19 cellular contexts compared by ENCODE assay signal in the genomic region with DNA sequence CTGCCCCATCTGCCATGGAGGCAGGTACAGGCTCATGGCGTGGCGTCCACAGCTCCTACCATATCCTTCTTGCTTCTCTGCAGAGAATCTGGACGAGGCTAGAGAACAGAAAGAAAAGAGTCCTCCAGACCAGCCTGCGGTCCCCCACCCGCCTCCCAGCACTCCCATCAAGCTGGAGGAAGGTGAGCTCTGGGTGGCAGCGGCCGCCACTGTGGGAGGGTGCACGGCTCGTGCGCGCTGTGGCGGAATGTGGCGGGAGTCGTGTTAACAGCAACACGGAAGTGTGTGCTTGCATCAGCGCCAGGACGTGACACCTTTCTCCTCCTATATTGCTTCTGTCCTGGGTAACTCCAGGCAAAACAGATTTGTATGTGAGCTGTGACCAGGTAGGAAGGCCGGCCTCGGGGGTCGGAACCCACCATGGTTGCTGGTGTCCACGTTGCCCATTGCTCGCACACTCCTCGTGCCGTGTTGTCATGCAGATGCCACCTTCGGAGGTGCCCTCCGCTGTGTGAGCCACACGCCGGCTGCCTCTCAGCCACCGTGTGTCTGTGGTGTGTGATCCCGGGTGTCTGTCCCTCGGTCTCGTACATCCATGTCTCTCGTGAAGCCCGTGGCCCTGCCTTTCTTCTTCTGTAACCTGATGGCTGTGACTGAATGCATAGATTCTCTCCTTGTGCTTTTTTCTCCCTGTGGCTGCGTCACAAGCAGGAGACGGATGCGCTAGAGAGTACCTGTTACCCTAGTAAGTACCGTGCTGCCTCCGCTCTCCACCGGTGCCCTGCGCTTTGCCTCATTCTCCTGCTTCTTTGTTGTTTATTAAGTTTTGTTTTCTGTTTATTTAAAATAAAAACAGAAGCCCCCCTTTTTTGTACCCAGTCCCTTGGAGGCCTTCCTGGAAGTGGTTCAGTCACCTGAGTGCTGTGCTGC. TPM values are rescaled to one million over a fixed set of nuclear protein-coding genes. Genes with fewer than 3 reads are reported as not detected.
DNase-seq lines count a peak whose midpoint lies in the region; ATAC-seq and TF ChIP-seq lines count a peak whose summit lies in the region.
"Had no signal": no experiment of that assay in that cellular context is flagged by ENCODE, and none has a peak within 500 bp of the region (broad histone marks: within the 10 kb centered on the region; RNA-seq: fewer than 3 reads in every experiment).

No MANE protein-coding gene starts in this region.

- no peak overlapping the region for H3K27ac ChIP-seq in CD4-positive, alpha-beta T cell (ENCODE audit: low read depth, low read length)
- H3K27ac ChIP-seq in GM23338 (ENCODE audit: low read depth) = no peak overlapping the region; the same call in 1 of the 2 replicates
- H3K27ac ChIP-seq in SK-N-SH (ENCODE audit: low read depth in 2 of 2, low read length in 1 of 2) = no peak overlapping the region
- H3K27ac ChIP-seq: left lung, SJCRH30, thoracic aorta had no signal

- no peaks in the 10 kb centered on the region for H3K9me3 Mint-ChIP-seq in CD4-positive, alpha-beta T cell
- H3K9me3 Mint-ChIP-seq in GM23338 = peaks cover 23% of the 10 kb centered on the region
- no peaks in the 10 kb centered on the region for H3K9me3 Mint-ChIP-seq in chondrocyte (ENCODE audit: low read depth)
- peaks cover 7% of the 10 kb centered on the region for H3K9me3 Mint-ChIP-seq in nephron progenitor cell
- H3K9me3 Mint-ChIP-seq: activated naive CD4-positive, alpha-beta T cell treated with anti-CD3 and anti-CD28 coated beads, Interleukin-2, amount 10 ng/mL, durations not matched to agents 7 days and 5 days; effector memory CD8-positive, alpha-beta T cell; naive thymus-derived CD4-positive, alpha-beta T cell had no signal

- no peak for DNase-seq in CD4-positive, alpha-beta T cell
- no peak for DNase-seq in GM23338 (ENCODE audit: low spot score)
- peak; percentile 72 for DNase-seq in chondrocyte (ENCODE audit: low spot score)
- DNase-seq in nephron progenitor cell = no peak
- no peak for DNase-seq in DMS 273 treated with DMSO at 0.1 percent for 48 hours (lab: John Stamatoyannopoulos, UW)
- no peak for DNase-seq in stimulated activated CD4-positive, alpha-beta T cell treated with anti-CD3 and anti-CD28 coated beads, Interleukin-1b, Interleukin-23, amount 100 ng/mL, for 48 hours
- DNase-seq in SK-N-SH = no peak
- DNase-seq: activated CD4-positive, alpha-beta T cell treated with anti-CD3 and anti-CD28 coated beads, Interleukin-2, amount 50 U/mL, for 48 hours; effector memory CD8-positive, alpha-beta T cell; naive thymus-derived CD4-positive, alpha-beta T cell; NCI-H1436 treated with DMSO at 0.1 percent for 48 hours; NCI-H345; NK-92 treated with Interleukin-12 subunit alpha and Interleukin-12 subunit beta, amount 100 ng/mL, for 24 hours; SJCRH30 had no signal

- H3K36me3 Mint-ChIP-seq in CD4-positive, alpha-beta T cell (ENCODE audit: low read depth) = peaks cover 76% of the 10 kb centered on the region
- peaks cover 85% of the 10 kb centered on the region for H3K36me3 Mint-ChIP-seq in GM23338 (ENCODE audit: low read depth)
- H3K36me3 Mint-ChIP-seq in chondrocyte (ENCODE audit: low read depth) = peaks cover 34% of the 10 kb centered on the region
- peaks cover 60% of the 10 kb centered on the region for H3K36me3 Mint-ChIP-seq in nephron progenitor cell (ENCODE audit: low read depth)

- no peaks in the 10 kb centered on the region for H3K27me3 Mint-ChIP-seq in CD4-positive, alpha-beta T cell
- H3K27me3 Mint-ChIP-seq in GM23338 (ENCODE audit: insufficient read depth, low read depth, poor library complexity) = peaks cover 13% of the 10 kb centered on the region
- H3K27me3 Mint-ChIP-seq in chondrocyte (ENCODE audit: low read depth) = no peaks in the 10 kb centered on the region
- H3K27me3 Mint-ChIP-seq in nephron progenitor cell (ENCODE audit: low read depth, poor library complexity) = no peaks in the 10 kb centered on the region
- H3K27me3 Mint-ChIP-seq: activated naive CD4-positive, alpha-beta T cell treated with anti-CD3 and anti-CD28 coated beads, Interleukin-2, amount 10 ng/mL, durations not matched to agents 7 days and 5 days; effector memory CD8-positive, alpha-beta T cell; naive thymus-derived CD4-positive, alpha-beta T cell had no signal

- H3K27ac Mint-ChIP-seq in CD4-positive, alpha-beta T cell = peak overlapping the region; percentile 12
- peak overlapping the region; percentile 44; the same call in 1 of the 2 replicates for H3K27ac Mint-ChIP-seq in GM23338
- H3K27ac Mint-ChIP-seq in chondrocyte (ENCODE audit: unreplicated experiment) = no peak overlapping the region
- peak overlapping the region; percentile 42 for H3K27ac Mint-ChIP-seq in nephron progenitor cell
- H3K27ac Mint-ChIP-seq: activated naive CD4-positive, alpha-beta T cell treated with anti-CD3 and anti-CD28 coated beads, Interleukin-2, amount 10 ng/mL, durations not matched to agents 7 days and 5 days; effector memory CD8-positive, alpha-beta T cell had no signal

- H3K36me3 ChIP-seq in GM23338 (ENCODE audit: insufficient read depth) (no peaks in the 10 kb centered on the region; the same call in 1 of the 2 replicates), SK-N-SH (replicated peaks in 1 of 2; ENCODE audit: control insufficient read depth in 1 of 2, insufficient read depth in 2 of 2, low read length in 1 of 2) (peaks cover 26 to 75% of the 10 kb centered on the region in 2 experiments)

- no peak overlapping the region for H3K4me3 Mint-ChIP-seq in CD4-positive, alpha-beta T cell
- H3K4me3 Mint-ChIP-seq in GM23338 = no peak overlapping the region; the same call in 2 of the 3 replicates
- no peak overlapping the region for H3K4me3 Mint-ChIP-seq in chondrocyte (ENCODE audit: unreplicated experiment)
- H3K4me3 Mint-ChIP-seq in nephron progenitor cell = no peak overlapping the region
- H3K4me3 Mint-ChIP-seq: activated naive CD4-positive, alpha-beta T cell treated with anti-CD3 and anti-CD28 coated beads, Interleukin-2, amount 10 ng/mL, durations not matched to agents 7 days and 5 days; effector memory CD8-positive, alpha-beta T cell; naive thymus-derived CD4-positive, alpha-beta T cell had no signal

- H2AFZ ChIP-seq in GM23338 (no peak overlapping the region), SK-N-SH (ENCODE audit: low read depth) (no peak overlapping the region)

- POLR2A ChIA-PET in CD4-positive, alpha-beta T cell (lab: Charles Lee) = no interaction called here
- POLR2A ChIA-PET in SK-N-SH (lab: Yijun Ruan, JAX) = no interaction called here

- peaks cover 30% of the 10 kb centered on the region for H3K4me1 Mint-ChIP-seq in CD4-positive, alpha-beta T cell (ENCODE audit: low read depth)
- H3K4me1 Mint-ChIP-seq in GM23338 (peaks cover 29% of the 10 kb centered on the region), chondrocyte (ENCODE audit: low read depth) (peaks cover 33% of the 10 kb centered on the region), nephron progenitor cell (peaks cover 34% of the 10 kb centered on the region)

- H3K4me2 ChIP-seq in GM23338 (no peak overlapping the region), SK-N-SH (no peak overlapping the region)

- H3K27me3 ChIP-seq in CD4-positive, alpha-beta T cell (ENCODE audit: control insufficient read depth, insufficient read depth, low read length) = no peaks in the 10 kb centered on the region
- H3K27me3 ChIP-seq in GM23338 (ENCODE audit: insufficient read depth) (no peaks in the 10 kb centered on the region), SK-N-SH (ENCODE audit: insufficient read depth) (no peaks in the 10 kb centered on the region)
- H3K27me3 ChIP-seq: breast epithelium, left lung, SJCRH30 had no signal

- no peak for TF ChIP-seq CTCF in CD4-positive, alpha-beta T cell (IDR thresholded peaks at IDR 0.05)
- no peak for TF ChIP-seq CTCF in GM23338 (conservative IDR thresholded peaks at IDR 0.05; ENCODE audit: low read depth in 2 of 2)
- TF ChIP-seq CTCF in chondrocyte (IDR thresholded peaks at IDR 0.05) = no peak
- no peak for TF ChIP-seq CTCF in nephron progenitor cell (IDR thresholded peaks at IDR 0.05)
- no peak for TF ChIP-seq CTCF in SK-N-SH (IDR thresholded peaks at IDR 0.05)

- H3K9ac ChIP-seq in SK-N-SH = no peak overlapping the region

- TF ChIP-seq RAD21 in SK-N-SH (IDR thresholded peaks at IDR 0.05; ENCODE audit: low read length) = no peak

- 0 out of 2 replicates have a peak, but pooled peaks cover 6% of the 10 kb centered on the region for H3F3A ChIP-seq in GM23338 (replicated peaks; ENCODE audit: low read depth)
- H3F3A ChIP-seq in SK-N-SH (replicated peaks; ENCODE audit: insufficient read depth) = peaks cover 8% of the 10 kb centered on the region

- peaks cover 7% of the 10 kb centered on the region for H3K79me2 ChIP-seq in GM23338 (replicated peaks; ENCODE audit: insufficient read depth)
- peaks cover 19% of the 10 kb centered on the region for H3K79me2 ChIP-seq in SK-N-SH (ENCODE audit: insufficient read depth)

- no peaks in the 10 kb centered on the region for H3K9me2 ChIP-seq in GM23338 (ENCODE audit: insufficient read depth)
- no peaks in the 10 kb centered on the region for H3K9me2 ChIP-seq in SK-N-SH

- 95% methylated on average over 41 of the region's 41 CpGs for WGBS in SK-N-SH (ENCODE audit: low lambda C conversion rate)

- intact Hi-C loops in CD4-positive, alpha-beta T cell (cut with DNase I, micrococcal nuclease) = no loop called here

- no peaks in the 10 kb centered on the region for H3K9me3 ChIP-seq in CD4-positive, alpha-beta T cell (ENCODE audit: control insufficient read depth, low read length)
- H3K9me3 ChIP-seq in SK-N-SH = no peaks in the 10 kb centered on the region
- H3K9me3 ChIP-seq: breast epithelium, left lung, SJCRH30, thoracic aorta had no signal

- no peak for TF ChIP-seq EP300 in SK-N-SH (IDR thresholded peaks at IDR 0.05; ENCODE audit: borderline replicate concordance in 1 of 2, low read depth in 1 of 2, low read length in 1 of 2)

- H3K4me1 ChIP-seq in GM23338 (ENCODE audit: insufficient read depth) (peaks cover 23% of the 10 kb centered on the region), SK-N-SH (ENCODE audit: control insufficient read depth in 1 of 2, insufficient read depth in 2 of 2, low read depth in 1 of 2, low read length in 1 of 2) (no peaks in the 10 kb centered on the region; a peak in 1 of 4 replicates)
- H3K4me1 ChIP-seq: SJCRH30 had no signal

- H4K20me1 ChIP-seq in GM23338 (replicated peaks; ENCODE audit: insufficient read depth) (peaks cover 6% of the 10 kb centered on the region; the same call in 1 of the 2 replicates), SK-N-SH (ENCODE audit: insufficient read depth) (peaks cover 19% of the 10 kb centered on the region; the same call in 1 of the 2 replicates)

- ATAC-seq in CD4-positive, alpha-beta T cell (ENCODE audit: poor library complexity) = no peak
- ATAC-seq in GM23338 (no peak), HG02938 (IDR thresholded peaks at IDR 0.05; ENCODE audit: unreplicated experiment) (no peak)
- ATAC-seq: effector memory CD8-positive, alpha-beta T cell; left lung; naive thymus-derived CD4-positive, alpha-beta T cell had no signal

- CTCF ChIA-PET in CD4-positive, alpha-beta T cell (lab: Charles Lee) = interaction anchor here (0.5 kb wide), 1 partner anchor 1063 kb away, joined by 4 read pairs; no protein-coding TSS in a partner anchor
- CTCF ChIA-PET in SK-N-SH (lab: Yijun Ruan, JAX) = no interaction called here

- H3K4me3 ChIP-seq in GM23338 = no peak overlapping the region
- H3K4me3 ChIP-seq in SK-N-SH (ENCODE audit: low read depth in 2 of 2, low read length in 1 of 2) = no peak overlapping the region
- H3K4me3 ChIP-seq: breast epithelium, left lung, SJCRH30, thoracic aorta had no signal

RNA-seq across cellular contexts. Expression of gene NOP14, which starts 37.0 kb away (rescaled TPM):
- 10 to 100 TPM; 21.8 TPM for total RNA-seq in CD4-positive, alpha-beta T cell
- 24.2 and 29.9 TPM in 2 replicates for total RNA-seq in GM23338 (2014; rRNA removed; shearing (Covaris generic))
- 38.7 and 38.9 TPM in 2 replicates for polyA plus RNA-seq in GM23338 (2016; fragmentation: Nextera tagmentation; extraction: Ambion mirVana)
- total RNA-seq in chondrocyte = 22.2 to 23.9 TPM (median 22.7 TPM) in 3 replicates
- polyA plus RNA-seq in SK-N-SH (2012; rRNA removed) = 7.5 and 9.8 TPM in 2 replicates
- polyA plus RNA-seq in SK-N-SH (2012; cell fraction: cytosol; rRNA removed) = 9.9 and 12.4 TPM in 2 replicates
- 11.4 and 12.0 TPM in 2 replicates for polyA plus RNA-seq in SK-N-SH (2012; cell fraction: nucleus; rRNA removed)

RNA-seq across cellular contexts. Expression of gene GRK4, which starts 37.2 kb away (rescaled TPM):
- total RNA-seq in CD4-positive, alpha-beta T cell = 1 to 10 TPM; 1.2 to 1.8 TPM
- 0.82 and 1.4 TPM in 2 replicates for total RNA-seq in GM23338 (2014; rRNA removed; shearing (Covaris generic))
- polyA plus RNA-seq in GM23338 (2016; fragmentation: Nextera tagmentation; extraction: Ambion mirVana) (1.3 and 2.4 TPM in 2 replicates), SK-N-SH (2012; rRNA removed) (2.2 and 2.7 TPM in 2 replicates)
- 12.0 to 13.4 TPM (median 12.8 TPM) in 3 replicates for total RNA-seq in chondrocyte
- 2.2 and 2.9 TPM in 2 replicates for polyA plus RNA-seq in SK-N-SH (2012; cell fraction: cytosol; rRNA removed)
- polyA plus RNA-seq in SK-N-SH (2012; cell fraction: nucleus; rRNA removed) = 3.4 and 4.5 TPM in 2 replicates
